1 cellular context compared by ENCODE assay signal in genomic region chr1:167926486-167926997, GRCh38.
TF ChIP-seq lines count a peak whose summit lies in the region.

No MANE protein-coding gene starts in this region.

TF ChIP-seq in K562, 482 proteins besides CTCF, POLR2A, EP300 and RAD21 (continued from another document and continues in another):
- TF ChIP-seq CHAMP1 (IDR thresholded peaks at IDR 0.05) (peak; percentile 33; the same call in 1 of the 2 replicates), NRF1 (conservative IDR thresholded peaks at IDR 0.05 in 1 of 2, IDR thresholded peaks at IDR 0.05 in 1 of 2) (peak; percentile 82), ZNF57 (CRISPR knock-in tag; IDR thresholded peaks at IDR 0.05) (no peak), BACH1 (tag; IDR thresholded peaks at IDR 0.05) (0 out of 2 replicates have a peak, but pooled peaks have one; percentile 27), TEAD1 (CRISPR knock-in tag; IDR thresholded peaks at IDR 0.05) (peak in 1 of 2 experiments; percentile 51; a peak in 1 of 4 replicates), MCM5 (IDR thresholded peaks at IDR 0.05; ENCODE audit: low read depth) (no peak), ZBTB8A (IDR thresholded peaks at IDR 0.05; ENCODE audit: partially characterized antibody) (no peak), HCFC1 (IDR thresholded peaks at IDR 0.05; ENCODE audit: low read depth, low read length) (no peak), MTA3 (IDR thresholded peaks at IDR 0.05; ENCODE audit: borderline replicate concordance) (no peak), MAZ (CRISPR knock-in tag; conservative IDR thresholded peaks at IDR 0.05 in 1 of 2, IDR thresholded peaks at IDR 0.05 in 1 of 2) (0 out of 4 replicates have a peak, but pooled peaks of 1 of the 2 experiments have one; percentile 35), CBFB (CRISPR knock-in tag; IDR thresholded peaks at IDR 0.05) (no peak), ZNF316 (IDR thresholded peaks at IDR 0.05) (peak; percentile 94), TCF7L2 (IDR thresholded peaks at IDR 0.05; ENCODE audit: low read depth, low read length) (no peak), LEF1 (IDR thresholded peaks at IDR 0.05) (0 out of 2 replicates have a peak, but pooled peaks have one; percentile 30), TAF9B (IDR thresholded peaks at IDR 0.05; ENCODE audit: partially characterized antibody) (no peak), TEAD4 (IDR thresholded peaks at IDR 0.05; ENCODE audit: low read length) (peak; percentile 32), TEAD4 (CRISPR knock-in tag; IDR thresholded peaks at IDR 0.05; ENCODE audit: borderline replicate concordance) (no peak), ZNF668 (CRISPR knock-in tag; IDR thresholded peaks at IDR 0.05) (no peak), ZBTB26 (CRISPR knock-in tag; IDR thresholded peaks at IDR 0.05) (no peak), THRA (IDR thresholded peaks at IDR 0.05) (no peak), HMG20B (CRISPR knock-in tag; IDR thresholded peaks at IDR 0.05) (no peak), ELK1 (CRISPR knock-in tag; IDR thresholded peaks at IDR 0.05) (no peak), RCOR1 (IDR thresholded peaks at IDR 0.05; ENCODE audit: borderline replicate concordance in 1 of 2, low read depth in 2 of 2, low read length in 2 of 2) (peak; percentile 67 to 100), POLR2AphosphoS5 (IDR thresholded peaks at IDR 0.05; ENCODE audit: control insufficient read depth, insufficient read depth, low read depth, low read length) (no peak), ZNF583 (CRISPR knock-in tag; IDR thresholded peaks at IDR 0.05) (0 out of 2 replicates have a peak, but pooled peaks have one; percentile 60), JUND (IDR thresholded peaks at IDR 0.05; ENCODE audit: borderline replicate concordance, low read depth, low read length) (no peak; the same call in 1 of the 2 replicates), JUND (tag; IDR thresholded peaks at IDR 0.05; ENCODE audit: borderline replicate concordance, low read depth, low read length) (peak; percentile 44; the same call in 1 of the 3 replicates), ELF2 (CRISPR knock-in tag; IDR thresholded peaks at IDR 0.05) (no peak), ZNF436 (CRISPR knock-in tag; IDR thresholded peaks at IDR 0.05) (no peak), ATF4 (CRISPR knock-in tag; IDR thresholded peaks at IDR 0.05) (peak; percentile 33; the same call in 1 of the 2 replicates), E2F5 (CRISPR knock-in tag; IDR thresholded peaks at IDR 0.05) (no peak), SLC30A9 (CRISPR knock-in tag; IDR thresholded peaks at IDR 0.05) (no peak), ZNF592 (IDR thresholded peaks at IDR 0.05) (peak; percentile 86), ATF6 (CRISPR knock-in tag; IDR thresholded peaks at IDR 0.05) (no peak), ZKSCAN3 (CRISPR knock-in tag; IDR thresholded peaks at IDR 0.05) (no peak), CREM (IDR thresholded peaks at IDR 0.05; ENCODE audit: low read depth) (0 out of 2 replicates have a peak, but pooled peaks have one; percentile 28), FOXK1 (CRISPR knock-in tag; IDR thresholded peaks at IDR 0.05; ENCODE audit: borderline replicate concordance) (no peak), U2AF1 (optimal IDR thresholded peaks at IDR 0.05; ENCODE audit: low read depth, low read length) (no peak), NR2C2 (CRISPR knock-in tag; IDR thresholded peaks at IDR 0.05) (no peak), NR2C2 (tag; IDR thresholded peaks at IDR 0.05) (no peak), HNRNPL (IDR thresholded peaks at IDR 0.05; ENCODE audit: low read depth, low read length) (0 out of 2 replicates have a peak, but pooled peaks have one; percentile 27), KDM1A (IDR thresholded peaks at IDR 0.05) (peak; percentile 91 to 92), ZNF184 (CRISPR knock-in tag; IDR thresholded peaks at IDR 0.05) (no peak), JUNB (CRISPR knock-in tag; conservative IDR thresholded peaks at IDR 0.05) (no peak), TFAM (CRISPR knock-in tag; conservative IDR thresholded peaks at IDR 0.05) (no peak), DACH1 (IDR thresholded peaks at IDR 0.05; ENCODE audit: partially characterized antibody) (no peak), ARID1B (IDR thresholded peaks at IDR 0.05) (peak; percentile 53), BRF1 (IDR thresholded peaks at IDR 0.05; ENCODE audit: borderline replicate concordance, extremely low read depth, insufficient read length) (no peak), DPF2 (IDR thresholded peaks at IDR 0.05) (peak; percentile 70), ZNF449 (CRISPR knock-in tag; IDR thresholded peaks at IDR 0.05) (no peak)
